In genomic region chr11:57248780-57249383, GRCh38 we compare ENCODE assay signal across 1 cellular context.
TF ChIP-seq lines count a peak whose summit lies in the region.

No MANE protein-coding gene starts in this region.

TF ChIP-seq in GM23338, 12 proteins besides CTCF, POLR2A, EP300 and RAD21 (continued from another document):
- TF ChIP-seq ETS1 (IDR thresholded peaks at IDR 0.05) (no peak), STAT1 (IDR thresholded peaks at IDR 0.05; ENCODE audit: unreplicated experiment) (no peak), ZNF331 (CRISPR knock-in tag; IDR thresholded peaks at IDR 0.05; ENCODE audit: low read depth) (no peak), NANOG (IDR thresholded peaks at IDR 0.05; ENCODE audit: borderline replicate concordance) (no peak), EZH2 (IDR thresholded peaks at IDR 0.05; ENCODE audit: low read depth, unreplicated experiment) (no peak), EZH2phosphoT487 (IDR thresholded peaks at IDR 0.05; ENCODE audit: unreplicated experiment) (no peak), REST (IDR thresholded peaks at IDR 0.05; ENCODE audit: unreplicated experiment) (no peak)
